In genomic region chr5:125044491-125045282, GRCh38 we compare ENCODE assay signal across 1 cellular context.
TF ChIP-seq lines count a peak whose summit lies in the region.

No MANE protein-coding gene starts in this region.

TF ChIP-seq in GM23338, 12 proteins besides CTCF, POLR2A, EP300 and RAD21 (continued from another document):
- TF ChIP-seq, protein P1, sequence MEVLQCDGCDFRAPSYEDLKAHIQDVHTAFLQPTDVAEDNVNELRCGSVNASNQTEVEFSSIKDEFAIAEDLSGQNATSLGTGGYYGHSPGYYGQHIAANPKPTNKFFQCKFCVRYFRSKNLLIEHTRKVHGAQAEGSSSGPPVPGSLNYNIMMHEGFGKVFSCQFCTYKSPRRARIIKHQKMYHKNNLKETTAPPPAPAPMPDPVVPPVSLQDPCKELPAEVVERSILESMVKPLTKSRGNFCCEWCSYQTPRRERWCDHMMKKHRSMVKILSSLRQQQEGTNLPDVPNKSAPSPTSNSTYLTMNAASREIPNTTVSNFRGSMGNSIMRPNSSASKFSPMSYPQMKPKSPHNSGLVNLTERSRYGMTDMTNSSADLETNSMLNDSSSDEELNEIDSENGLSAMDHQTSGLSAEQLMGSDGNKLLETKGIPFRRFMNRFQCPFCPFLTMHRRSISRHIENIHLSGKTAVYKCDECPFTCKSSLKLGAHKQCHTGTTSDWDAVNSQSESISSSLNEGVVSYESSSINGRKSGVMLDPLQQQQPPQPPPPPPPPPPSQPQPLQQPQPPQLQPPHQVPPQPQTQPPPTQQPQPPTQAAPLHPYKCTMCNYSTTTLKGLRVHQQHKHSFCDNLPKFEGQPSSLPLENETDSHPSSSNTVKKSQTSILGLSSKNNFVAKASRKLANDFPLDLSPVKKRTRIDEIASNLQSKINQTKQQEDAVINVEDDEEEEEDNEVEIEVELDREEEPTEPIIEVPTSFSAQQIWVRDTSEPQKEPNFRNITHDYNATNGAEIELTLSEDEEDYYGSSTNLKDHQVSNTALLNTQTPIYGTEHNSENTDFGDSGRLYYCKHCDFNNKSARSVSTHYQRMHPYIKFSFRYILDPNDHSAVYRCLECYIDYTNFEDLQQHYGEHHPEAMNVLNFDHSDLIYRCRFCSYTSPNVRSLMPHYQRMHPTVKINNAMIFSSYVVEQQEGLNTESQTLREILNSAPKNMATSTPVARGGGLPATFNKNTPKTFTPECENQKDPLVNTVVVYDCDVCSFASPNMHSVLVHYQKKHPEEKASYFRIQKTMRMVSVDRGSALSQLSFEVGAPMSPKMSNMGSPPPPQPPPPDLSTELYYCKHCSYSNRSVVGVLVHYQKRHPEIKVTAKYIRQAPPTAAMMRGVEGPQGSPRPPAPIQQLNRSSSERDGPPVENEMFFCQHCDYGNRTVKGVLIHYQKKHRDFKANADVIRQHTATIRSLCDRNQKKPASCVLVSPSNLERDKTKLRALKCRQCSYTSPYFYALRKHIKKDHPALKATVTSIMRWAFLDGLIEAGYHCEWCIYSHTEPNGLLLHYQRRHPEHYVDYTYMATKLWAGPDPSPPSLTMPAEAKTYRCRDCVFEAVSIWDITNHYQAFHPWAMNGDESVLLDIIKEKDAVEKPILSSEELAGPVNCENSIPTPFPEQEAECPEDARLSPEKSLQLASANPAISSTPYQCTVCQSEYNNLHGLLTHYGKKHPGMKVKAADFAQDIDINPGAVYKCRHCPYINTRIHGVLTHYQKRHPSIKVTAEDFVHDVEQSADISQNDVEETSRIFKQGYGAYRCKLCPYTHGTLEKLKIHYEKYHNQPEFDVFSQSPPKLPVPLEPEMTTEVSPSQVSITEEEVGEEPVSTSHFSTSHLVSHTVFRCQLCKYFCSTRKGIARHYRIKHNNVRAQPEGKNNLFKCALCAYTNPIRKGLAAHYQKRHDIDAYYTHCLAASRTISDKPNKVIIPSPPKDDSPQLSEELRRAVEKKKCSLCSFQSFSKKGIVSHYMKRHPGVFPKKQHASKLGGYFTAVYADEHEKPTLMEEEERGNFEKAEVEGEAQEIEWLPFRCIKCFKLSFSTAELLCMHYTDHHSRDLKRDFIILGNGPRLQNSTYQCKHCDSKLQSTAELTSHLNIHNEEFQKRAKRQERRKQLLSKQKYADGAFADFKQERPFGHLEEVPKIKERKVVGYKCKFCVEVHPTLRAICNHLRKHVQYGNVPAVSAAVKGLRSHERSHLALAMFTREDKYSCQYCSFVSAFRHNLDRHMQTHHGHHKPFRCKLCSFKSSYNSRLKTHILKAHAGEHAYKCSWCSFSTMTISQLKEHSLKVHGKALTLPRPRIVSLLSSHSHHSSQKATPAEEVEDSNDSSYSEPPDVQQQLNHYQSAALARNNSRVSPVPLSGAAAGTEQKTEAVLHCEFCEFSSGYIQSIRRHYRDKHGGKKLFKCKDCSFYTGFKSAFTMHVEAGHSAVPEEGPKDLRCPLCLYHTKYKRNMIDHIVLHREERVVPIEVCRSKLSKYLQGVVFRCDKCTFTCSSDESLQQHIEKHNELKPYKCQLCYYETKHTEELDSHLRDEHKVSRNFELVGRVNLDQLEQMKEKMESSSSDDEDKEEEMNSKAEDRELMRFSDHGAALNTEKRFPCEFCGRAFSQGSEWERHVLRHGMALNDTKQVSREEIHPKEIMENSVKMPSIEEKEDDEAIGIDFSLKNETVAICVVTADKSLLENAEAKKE (CRISPR knock-in tag; IDR thresholded peaks at IDR 0.05), result no peak
- TF ChIP-seq JUNB (IDR thresholded peaks at IDR 0.05; ENCODE audit: unreplicated experiment) (no peak), EZH2 (IDR thresholded peaks at IDR 0.05; ENCODE audit: low read depth, unreplicated experiment) (no peak), EZH2phosphoT487 (IDR thresholded peaks at IDR 0.05; ENCODE audit: unreplicated experiment) (no peak), CREB1 (CRISPR knock-in tag; IDR thresholded peaks at IDR 0.05; ENCODE audit: low read depth) (no peak), ZNF114 (CRISPR knock-in tag; IDR thresholded peaks at IDR 0.05) (no peak), NANOG (IDR thresholded peaks at IDR 0.05; ENCODE audit: borderline replicate concordance) (no peak), ETS1 (IDR thresholded peaks at IDR 0.05) (no peak)
